In the genomic region with DNA sequence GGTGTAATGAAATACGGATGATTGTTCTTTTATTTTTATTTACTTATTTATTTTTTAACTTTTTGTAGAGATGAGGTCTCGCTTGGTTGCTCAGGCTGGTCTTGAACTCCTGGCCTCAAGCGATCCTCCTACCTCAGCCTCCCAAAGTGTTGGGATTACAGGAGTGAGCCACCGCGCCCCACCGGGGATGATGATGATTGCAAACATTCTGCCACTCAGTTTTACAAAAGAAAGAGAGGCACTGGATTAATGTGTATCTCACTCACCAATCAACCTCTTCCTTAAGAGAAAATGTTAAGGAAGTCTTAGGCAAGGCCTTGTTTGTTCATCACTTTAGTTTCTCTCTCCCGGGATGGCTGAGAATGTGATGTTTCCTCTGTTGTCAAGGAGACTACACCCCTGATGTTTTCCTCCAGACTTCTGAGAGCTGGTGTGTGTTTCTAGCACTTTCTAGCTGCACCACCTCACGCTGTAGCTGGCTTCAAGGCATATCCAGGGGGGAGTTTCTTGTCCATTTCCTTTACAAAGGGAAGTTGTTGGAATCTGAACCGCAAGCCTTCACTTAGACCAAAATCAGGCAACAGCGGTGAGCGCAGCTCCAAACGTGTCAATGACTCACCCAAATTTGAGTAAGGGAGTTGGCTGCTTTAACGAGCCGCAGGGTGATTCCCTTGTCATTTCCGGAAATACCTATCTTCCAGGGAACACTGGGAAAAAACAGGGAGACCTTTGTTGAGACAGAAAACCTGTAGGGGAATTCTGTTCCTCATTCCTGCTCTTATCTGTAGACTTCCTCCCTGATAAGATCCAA, we compare ENCODE assay signal across 8 cellular contexts. TPM values are rescaled to one million over a fixed set of nuclear protein-coding genes. Genes with fewer than 3 reads are reported as not detected.
A peak's percentile ranks its signal among the peaks of the same experiment; 100 is the strongest.
DNase-seq lines count a peak whose midpoint lies in the region; ATAC-seq, FAIRE-seq and TF ChIP-seq lines count a peak whose summit lies in the region.

No MANE protein-coding gene starts in this region.

- WGBS in urinary bladder = 17% methylated on average over 15 of the region's 15 CpGs

- no peaks in the 10 kb centered on the region for H3K9me3 Mint-ChIP-seq in nephron

- no peak overlapping the region for H3K4me3 ChIP-seq in urinary bladder (ENCODE audit: low read depth, low read length)

- H3K27ac Mint-ChIP-seq in nephron = peak overlapping the region; percentile 95 to 100 (median 97)

- DNase-seq in ELR (ENCODE audit: low read depth) = peak; percentile 98
- DNase-seq in NOMO-1 treated with DMSO at 0.1 percent for 48 hours (lab: John Stamatoyannopoulos, UW; ENCODE audit: unreplicated experiment) = peak; percentile 66
- peak; percentile 64 to 67 for DNase-seq in activated T-cell treated with anti-CD3 and anti-CD28 coated beads, Interleukin-2, amount 50 U/mL, for 48 hours
- peak; percentile 71 for DNase-seq in fibroblast of gingiva (ENCODE audit: low read depth)
- DNase-seq in GM12891 (ENCODE audit: insufficient read length, low spot score) = no peak

- TF ChIP-seq CTCF in nephron (IDR thresholded peaks at IDR 0.05; ENCODE audit: unreplicated experiment in 3 of 3) = no peak

- H3K27me3 Mint-ChIP-seq in nephron (ENCODE audit: low read depth) = no peaks in the 10 kb centered on the region

- no peaks in the 10 kb centered on the region for H3K4me1 ChIP-seq in urinary bladder (ENCODE audit: insufficient read depth)

- peak overlapping the region; percentile 99 for H3K27ac ChIP-seq in urinary bladder (ENCODE audit: low read depth)

- H3K36me3 Mint-ChIP-seq in nephron (ENCODE audit: low read depth) = peaks cover 24% of the 10 kb centered on the region

- no peak for ATAC-seq in HG02610 (IDR thresholded peaks at IDR 0.05; ENCODE audit: unreplicated experiment)

- H3K36me3 ChIP-seq in urinary bladder (ENCODE audit: insufficient read depth) = no peaks in the 10 kb centered on the region

- H3K4me1 Mint-ChIP-seq in nephron = peaks cover 38% of the 10 kb centered on the region

- TF ChIP-seq POLR2A in GM12891 (IDR thresholded peaks at IDR 0.05; ENCODE audit: low read depth, low read length) = no peak

- peak overlapping the region; percentile 90 to 96 (median 93) for H3K4me3 Mint-ChIP-seq in nephron

- no peak for FAIRE-seq in GM12891 (lab: Jason Lieb, UNC)

TF ChIP-seq in GM12891, 5 proteins besides CTCF, POLR2A, EP300 and RAD21:
- no peak for TF ChIP-seq PAX5 (IDR thresholded peaks at IDR 0.05; ENCODE audit: insufficient read depth, low read length, severe bottlenecking)
- TF ChIP-seq SPI1 (IDR thresholded peaks at IDR 0.05; ENCODE audit: low read depth, low read length) = no peak
- TF ChIP-seq TAF1 (IDR thresholded peaks at IDR 0.05; ENCODE audit: low read depth, low read length) = no peak
- no peak for TF ChIP-seq POLR2AphosphoS5 (IDR thresholded peaks at IDR 0.05; ENCODE audit: low read depth, low read length)
- no peak for TF ChIP-seq POU2F2 (IDR thresholded peaks at IDR 0.05; ENCODE audit: low read depth, low read length)

RNA-seq across cellular contexts. Expression of a gene that starts 2.3 kb away (rescaled TPM):
- 48.6 TPM for total RNA-seq in urinary bladder
- 44.9 TPM for polyA plus RNA-seq in urinary bladder
- 10.6 TPM for polyA plus RNA-seq in GM12891 (2012; ENCODE audit: low read depth, missing spikeins)
